20 cellular contexts compared by ENCODE assay signal in the genomic region with DNA sequence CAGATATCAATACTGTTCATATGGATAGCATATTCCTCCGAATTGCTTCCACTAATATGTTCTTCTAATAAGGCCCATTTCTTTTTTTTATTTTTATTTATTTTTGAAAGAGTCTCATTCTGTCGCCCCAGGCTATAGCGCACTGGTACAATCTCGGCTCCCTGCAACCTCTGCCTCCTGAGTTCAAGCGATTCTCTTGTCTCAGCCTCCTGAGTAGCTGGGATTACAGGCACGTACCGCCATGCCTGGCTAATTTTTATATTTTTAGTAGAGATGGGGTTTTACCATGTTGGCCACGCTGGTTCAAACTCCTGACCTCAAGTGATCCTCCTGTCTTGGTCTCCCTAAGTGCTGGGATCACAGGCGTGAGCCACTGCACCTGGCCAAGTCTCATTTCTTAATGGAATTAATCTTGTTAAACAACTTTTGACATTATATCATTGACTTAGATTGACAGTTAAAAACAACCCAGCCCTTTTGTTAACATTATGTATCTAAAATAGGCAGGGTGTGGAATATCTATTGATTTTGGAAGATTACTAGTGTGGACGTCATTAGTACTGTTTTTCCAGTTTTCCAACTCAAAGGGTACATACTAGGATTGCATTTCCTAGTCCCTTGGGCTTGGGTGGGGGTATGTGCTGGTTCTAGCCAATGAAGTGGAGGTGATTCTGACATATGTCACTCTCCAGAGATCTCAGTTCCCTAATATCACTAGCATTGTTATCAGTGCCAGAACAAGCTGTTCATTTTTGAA.
"Had no signal": no experiment of that assay in that cellular context is flagged by ENCODE, and none has a peak within 500 bp of the region (broad histone marks: within the 10 kb centered on the region; RNA-seq: fewer than 3 reads in every experiment).

No MANE protein-coding gene starts in this region.

- H3K27ac ChIP-seq: HL-60, RWPE1, SJCRH30 had no signal

- DNase-seq: Kasumi-1, KG1, MV-4-11, NCI-H1048, NCI-H1105, NCI-H1436 treated with DMSO at 0.1 percent for 48 hours, NCI-H1694, NCI-H187 treated with DMSO at 0.1 percent for 48 hours, NCI-H2029 treated with DMSO at 0.1 percent for 48 hours, NCI-H2171 treated with DMSO at 0.1 percent for 48 hours, NCI-H345, NCI-H446 treated with DMSO at 0.1 percent for 48 hours, NCI-H510A treated with DMSO at 0.1 percent for 48 hours, NCI-H526, SJCRH30, T-helper 1 cell had no signal

- H3K36me3 ChIP-seq: SJCRH30 had no signal

- H3K4me1 ChIP-seq: SJCRH30 had no signal

- ATAC-seq: Panc1, SK-N-SH treated with all-trans-retinoic acid at 6 μM for 48 hours had no signal

- H3K4me3 ChIP-seq: SJCRH30 had no signal

- H3K27me3 ChIP-seq: SJCRH30 had no signal
